Comparison of ENCODE assay signal across 7 cellular contexts in the genomic region with DNA sequence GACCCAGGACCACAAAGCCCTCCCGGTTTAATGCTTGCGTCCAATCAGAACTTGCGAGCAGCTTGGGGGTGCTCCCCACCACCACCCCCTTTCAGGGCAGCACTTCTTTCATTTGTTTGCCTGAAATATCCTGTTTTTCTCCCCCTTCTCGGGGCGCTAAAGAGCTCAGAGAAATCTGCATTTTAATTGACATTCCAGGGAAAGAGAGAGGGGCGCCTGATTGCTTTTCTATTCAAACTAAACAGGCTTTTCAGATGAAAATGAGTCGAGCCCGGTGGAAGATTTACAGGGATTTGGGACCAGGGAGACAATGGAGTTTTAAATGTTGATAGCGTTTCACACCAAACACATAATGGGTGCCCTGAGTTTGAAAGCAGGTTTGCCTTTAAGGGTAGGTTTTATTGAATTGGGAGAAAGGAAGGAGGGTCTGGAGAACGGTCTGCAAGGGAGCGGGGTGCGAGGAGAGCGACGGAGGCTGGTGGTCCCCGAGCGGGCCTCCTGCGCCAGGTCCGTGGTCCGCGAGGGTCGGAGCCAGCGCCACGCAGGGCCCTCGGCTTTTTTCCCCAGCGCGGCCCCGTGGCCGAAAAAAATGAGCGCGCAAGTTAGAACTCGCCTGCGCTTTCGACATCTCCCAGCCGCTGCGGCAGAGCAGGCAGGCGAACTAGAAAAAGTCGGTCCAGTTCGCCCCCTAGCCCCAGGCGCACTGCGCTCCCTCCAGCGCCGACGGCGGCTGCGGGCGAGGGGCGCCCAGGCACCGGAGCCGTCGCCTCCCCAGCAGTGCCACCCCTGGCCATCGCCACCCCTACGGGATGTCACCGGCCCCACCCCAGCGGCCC. TPM values are rescaled to one million over a fixed set of nuclear protein-coding genes. Genes with fewer than 3 reads are reported as not detected.
DNase-seq lines count a peak whose midpoint lies in the region; ATAC-seq lines count a peak whose summit lies in the region.

No MANE protein-coding gene starts in this region.

- DNase-seq in HT-29 (ENCODE audit: low spot score), result peak; percentile 74
- DNase-seq in amygdala (lab: John Stamatoyannopoulos, UW), result peak in 41 of 56 donors; percentile 17 to 82 (median 60)
- peak; percentile 66 for DNase-seq in iPS-NIHi11 (ENCODE audit: low spot score)
- no peak for DNase-seq in skeletal muscle cell (ENCODE audit: low read depth)
- no peak for DNase-seq in NCI-H187 treated with DMSO at 0.1 percent for 48 hours (lab: John Stamatoyannopoulos, UW)

- ATAC-seq in GM21381 (IDR thresholded peaks at IDR 0.05; ENCODE audit: unreplicated experiment) (no peak), HG02870 (IDR thresholded peaks at IDR 0.05; ENCODE audit: unreplicated experiment) (no peak)

- H3K4me3 ChIP-seq in skeletal muscle cell (ENCODE audit: low read depth, low read length), result peak overlapping the region; percentile 10

RNA-seq across cellular contexts. Expression of a gene that starts 1.4 kb away (rescaled TPM):
- total RNA-seq in HT-29 (2014; rRNA removed; shearing (Covaris generic)), result 29.2 and 31.9 TPM in 2 replicates

Comparison
In these comparisons a context has a peak if more than half of its experiments do, and no peak if none do; other contexts are left out.
1. DNase-seq: peak in HT-29 (single experiment), amygdala (41 of 56) and iPS-NIHi11 (single experiment); none in skeletal muscle cell (single experiment) and NCI-H187 treated with DMSO at 0.1 percent for 48 hours (single experiment).